Comparison of ENCODE assay signal across 26 cellular contexts in genomic region chr10:122326806-122327205, GRCh38. TPM values are rescaled to one million over a fixed set of nuclear protein-coding genes. Genes with fewer than 3 reads are reported as not detected.
DNase-seq lines count a peak whose midpoint lies in the region; ATAC-seq and TF ChIP-seq lines count a peak whose summit lies in the region.
"Had no signal": no experiment of that assay in that cellular context is flagged by ENCODE, and none has a peak within 500 bp of the region (broad histone marks: within the 10 kb centered on the region; RNA-seq: fewer than 3 reads in every experiment).

No MANE protein-coding gene starts in this region.

- no peak overlapping the region for H3K4ac ChIP-seq in neuronal stem cell (ENCODE audit: low read length)

- H3K36me3 ChIP-seq in colonic mucosa (no peaks in the 10 kb centered on the region), neuronal stem cell (replicated peaks in 1 of 2; ENCODE audit: control insufficient read depth in 2 of 2, insufficient read depth in 2 of 2, low read length in 2 of 2) (no peaks in the 10 kb centered on the region), mucosa of descending colon (ENCODE audit: low read depth) (no peaks in the 10 kb centered on the region)
- H3K36me3 ChIP-seq: BLaER1 had no signal

- no peaks in the 10 kb centered on the region for H3K27me3 ChIP-seq in colonic mucosa
- peaks cover 0 to 5% (median 0%) of the 10 kb centered on the region in 3 experiments for H3K27me3 ChIP-seq in neuronal stem cell (ENCODE audit: control insufficient read depth in 3 of 3, insufficient read depth in 3 of 3, low read depth in 1 of 3, low read length in 3 of 3)
- H3K27me3 ChIP-seq: BLaER1 had no signal

- TF ChIP-seq CTCF in colonic mucosa (IDR thresholded peaks at IDR 0.05) (no peak), type B pancreatic cell (conservative IDR thresholded peaks at IDR 0.05) (no peak), mucosa of descending colon (IDR thresholded peaks at IDR 0.05) (no peak)

- H4K8ac ChIP-seq in neuronal stem cell (ENCODE audit: low read depth, low read length): no peak overlapping the region

- peaks cover 9% of the 10 kb centered on the region for H3K27me3 Mint-ChIP-seq in type B pancreatic cell

- H2BK120ac ChIP-seq in neuronal stem cell (ENCODE audit: low read depth, low read length): no peak overlapping the region

- H3K4me2 ChIP-seq in neuronal stem cell (ENCODE audit: insufficient read depth, low read length, poor library complexity, severe bottlenecking): no peak overlapping the region
- H3K4me2 ChIP-seq: BLaER1, KMS-11 had no signal

- no peak overlapping the region for H3K4me3 Mint-ChIP-seq in type B pancreatic cell
- H3K4me3 Mint-ChIP-seq: CD4-positive, alpha-beta T cell had no signal

- no peak overlapping the region for H3K4me3 ChIP-seq in colonic mucosa
- H3K4me3 ChIP-seq in neuronal stem cell (ENCODE audit: low read length in 2 of 2): no peak overlapping the region
- H3K4me3 ChIP-seq in mucosa of descending colon: no peak overlapping the region
- H3K4me3 ChIP-seq: BLaER1 had no signal

- H2AK5ac ChIP-seq in neuronal stem cell (ENCODE audit: low read depth, low read length): no peak overlapping the region

- H2AFZ ChIP-seq in neuronal stem cell (ENCODE audit: low read length): no peak overlapping the region

- intact Hi-C loops in colonic mucosa (cut with DNase I) (no loop called here), mucosa of descending colon (cut with DNase I, micrococcal nuclease) (no loop called here)

- H3K27ac Mint-ChIP-seq in type B pancreatic cell: no peak overlapping the region
- H3K27ac Mint-ChIP-seq: CD4-positive, alpha-beta T cell had no signal

- H3K18ac ChIP-seq in neuronal stem cell (ENCODE audit: low read length): peak overlapping the region; percentile 15

- no peaks in the 10 kb centered on the region for H3K36me3 Mint-ChIP-seq in type B pancreatic cell

- H3K23ac ChIP-seq in neuronal stem cell (ENCODE audit: low read depth, low read length, poor library complexity): no peak overlapping the region

- H3K9me3 ChIP-seq in colonic mucosa (no peaks in the 10 kb centered on the region), neuronal stem cell (replicated peaks in 1 of 2; ENCODE audit: control insufficient read depth in 2 of 2, insufficient read depth in 1 of 2, low read depth in 1 of 2, low read length in 2 of 2) (peaks cover 0 to 6% of the 10 kb centered on the region in 2 donors), mucosa of descending colon (no peaks in the 10 kb centered on the region)
- H3K9me3 ChIP-seq: BLaER1 had no signal

- no peak overlapping the region for H2BK5ac ChIP-seq in neuronal stem cell (ENCODE audit: low read length)

- no peak overlapping the region for H2BK12ac ChIP-seq in neuronal stem cell (ENCODE audit: low read length)

- H3K27ac ChIP-seq in colonic mucosa: no peak overlapping the region
- no peak overlapping the region for H3K27ac ChIP-seq in neuronal stem cell (replicated peaks; ENCODE audit: low read length)
- H3K27ac ChIP-seq: 22Rv1, BLaER1, KMS-11 had no signal

- H3K9me3 Mint-ChIP-seq in type B pancreatic cell: peaks cover 3% of the 10 kb centered on the region
- H3K9me3 Mint-ChIP-seq: CD4-positive, alpha-beta T cell had no signal

- no peaks in the 10 kb centered on the region for H3K79me1 ChIP-seq in neuronal stem cell (ENCODE audit: low read depth, low read length)

- H3K9ac ChIP-seq in colonic mucosa (ENCODE audit: low read depth in 2 of 2, low read length in 2 of 2) (no peak overlapping the region), neuronal stem cell (ENCODE audit: low read depth, low read length, poor library complexity) (no peak overlapping the region)
- H3K9ac ChIP-seq: BLaER1, KMS-11 had no signal

- H3K4me1 Mint-ChIP-seq in type B pancreatic cell (ENCODE audit: unreplicated experiment): peaks cover 4% of the 10 kb centered on the region

- no peak overlapping the region for H4K91ac ChIP-seq in neuronal stem cell (ENCODE audit: low read depth, low read length, poor library complexity)

- no peak for ATAC-seq in mucosa of descending colon
- ATAC-seq: HCT116, Right ventricle myocardium inferior had no signal

- H3K4me1 ChIP-seq in colonic mucosa: no peaks in the 10 kb centered on the region
- peaks cover 1 to 8% of the 10 kb centered on the region in 2 donors for H3K4me1 ChIP-seq in neuronal stem cell (ENCODE audit: control insufficient read depth in 2 of 2, insufficient read depth in 1 of 2, low read depth in 1 of 2, low read length in 2 of 2)
- no peaks in the 10 kb centered on the region for H3K4me1 ChIP-seq in mucosa of descending colon (ENCODE audit: low read depth)
- H3K4me1 ChIP-seq: BLaER1 had no signal

- WGBS in neuronal stem cell (ENCODE audit: extremely low coverage in 2 of 2, insufficient read length in 2 of 2, insufficient replicate concordance in 1 of 2), 2 donors: no CpG with 5 or more reads among the region's 6 CpGs

- H3K14ac ChIP-seq in neuronal stem cell (ENCODE audit: low read length): no peak overlapping the region

- no peak overlapping the region for H2BK15ac ChIP-seq in neuronal stem cell (ENCODE audit: low read length)

- DNase-seq in NCI-H510A treated with DMSO at 0.1 percent for 48 hours (lab: John Stamatoyannopoulos, UW) (peak; percentile 8), NCI-H510A (lab: John Stamatoyannopoulos, UW) (no peak), colonic mucosa (peak; percentile 7), neuronal stem cell (ENCODE audit: low spot score) (no peak), type B pancreatic cell (ENCODE audit: extremely low spot score, unreplicated experiment) (peak; percentile 27), mucosa of descending colon (no peak), HuH-7 (ENCODE audit: low spot score) (no peak)
- no peak for DNase-seq in activated effector memory CD4-positive, alpha-beta T cell treated with Interleukin-2 at 50 U/mL for 16 hours
- DNase-seq: ACHN; CD4-positive, alpha-beta T cell; COR-L47; GOT3; IMR-90; NCI-H1105 treated with DMSO at 0.1 percent for 48 hours; NCI-H2029 treated with DMSO at 0.1 percent for 48 hours; NCI-H226; NCI-H524 treated with DMSO at 0.1 percent for 48 hours; NCI-H82; OCI-M1 had no signal

RNA-seq across cellular contexts. Expression of gene PLEKHA1, which starts 47.7 kb away (rescaled TPM):
- total RNA-seq in colonic mucosa (10 to 100 TPM; 34.8 to 55.6 TPM), type B pancreatic cell (ENCODE audit: low replicate concordance) (38.2 and 55.1 TPM in 2 replicates), mucosa of descending colon (10 to 100 TPM; 39.1 to 55.0 (median 41.2) TPM)
- 35.0 TPM for polyA plus RNA-seq in neuronal stem cell (2013, experiment 1 of 2)
- 35.1 TPM for polyA plus RNA-seq in neuronal stem cell (2013, experiment 2 of 2)

RNA-seq across cellular contexts. Expression of gene BTBD16, which starts 55.7 kb away (rescaled TPM):
- under 1 TPM; 0.13 to 0.40 TPM for total RNA-seq in colonic mucosa
- polyA plus RNA-seq in neuronal stem cell (2013, experiment 1 of 2): not detected
- not detected for polyA plus RNA-seq in neuronal stem cell (2013, experiment 2 of 2)
- 0.29 and 0.46 TPM in 2 replicates for total RNA-seq in type B pancreatic cell (ENCODE audit: low replicate concordance)
- total RNA-seq in mucosa of descending colon: under 1 TPM; 0.16 to 0.60 (median 0.26) TPM
- total RNA-seq: CD4-positive, alpha-beta T cell; G401; IMR-90; Right ventricle myocardium inferior; SK-MEL-5 had no signal
- polyA plus RNA-seq: IMR-90 had no signal

Comparison
In these comparisons a context has a peak if more than half of its experiments do, and no peak if none do; other contexts are left out.
1. DNase-seq: peak in NCI-H510A treated with DMSO at 0.1 percent for 48 hours (single experiment), colonic mucosa (single experiment) and type B pancreatic cell (single experiment); none in NCI-H510A (single experiment), neuronal stem cell (single experiment), activated effector memory CD4-positive, alpha-beta T cell treated with Interleukin-2 at 50 U/mL for 16 hours (single experiment), mucosa of descending colon (0 of 3) and HuH-7 (single experiment).